Comparison of ENCODE assay signal across 16 cellular contexts in genomic region chr1:155069551-155070391, GRCh38. TPM values are rescaled to one million over a fixed set of nuclear protein-coding genes. Genes with fewer than 3 reads are reported as not detected.
DNase-seq lines count a peak whose midpoint lies in the region; ATAC-seq and TF ChIP-seq lines count a peak whose summit lies in the region.
"Had no signal": no experiment of that assay in that cellular context is flagged by ENCODE, and none has a peak within 500 bp of the region (broad histone marks: within the 10 kb centered on the region; RNA-seq: fewer than 3 reads in every experiment).

No MANE protein-coding gene starts in this region.

- no peak overlapping the region for H3K4me3 ChIP-seq in gastroesophageal sphincter

- no peak for TF ChIP-seq EP300 in gastroesophageal sphincter (IDR thresholded peaks at IDR 0.05)

- H3K9me3 Mint-ChIP-seq in glutamatergic neuron (ENCODE audit: unreplicated experiment): peaks cover 4% of the 10 kb centered on the region

- H3K4me1 ChIP-seq in gastroesophageal sphincter: peaks cover 0 to 26% (median 7%) of the 10 kb centered on the region in 3 donors

- ATAC-seq in Right ventricle myocardium inferior (no peak), left ventricle myocardium superior (no peak), gastroesophageal sphincter (no peak)

- TF ChIP-seq POLR2A in gastroesophageal sphincter (IDR thresholded peaks at IDR 0.05): no peak

- in situ Hi-C loops in GM13976 (cut with MboI; ENCODE audit: low sequenced_read_pairs, unreplicated experiment): loop anchor here (10.0 to 25.0 kb wide), 2 partner anchors 405 to 507 kb away; partner anchors contain the start of genes CHRNB2 and UBE2Q1

- H3K9me3 ChIP-seq in gastroesophageal sphincter: no peaks in the 10 kb centered on the region

- intact Hi-C loops in Right ventricle myocardium inferior (cut with DNase I): no loop called here
- intact Hi-C loops in left ventricle myocardium superior (cut with micrococcal nuclease): no loop called here

- no peaks in the 10 kb centered on the region for H3K36me3 Mint-ChIP-seq in glutamatergic neuron (ENCODE audit: unreplicated experiment)

- H3K27ac Mint-ChIP-seq in glutamatergic neuron (ENCODE audit: unreplicated experiment): no peak overlapping the region

- H3K27me3 Mint-ChIP-seq in glutamatergic neuron (ENCODE audit: unreplicated experiment): peaks cover 11% of the 10 kb centered on the region

- H3K27ac ChIP-seq in gastroesophageal sphincter: no peak overlapping the region
- H3K27ac ChIP-seq: brain microvascular endothelial cell had no signal

- no CpG with 5 or more reads among the region's 25 CpGs for WGBS in gastroesophageal sphincter (ENCODE audit: low coverage in 1 of 2), 2 donors

- peak; percentile 31 for DNase-seq in Right ventricle myocardium inferior (ENCODE audit: missing footprints)
- no peak for DNase-seq in left ventricle myocardium superior
- DNase-seq in NCI-H510A (lab: John Stamatoyannopoulos, UW): peak; percentile 44
- DNase-seq in glutamatergic neuron: no peak
- DNase-seq in GM13976 (ENCODE audit: low spot score): no peak
- DNase-seq in T-helper 9 cell: no peak
- DNase-seq in cerebellum (ENCODE audit: low spot score): no peak
- DNase-seq: activated CD8-positive, alpha-beta memory T cell treated with anti-CD3 and anti-CD28 coated beads, Interleukin-2, amount 50 U/mL, for 48 hours; brain microvascular endothelial cell; NK-92 treated with Interleukin-12 subunit alpha and Interleukin-12 subunit beta, amount 100 ng/mL, for 24 hours; stimulated activated CD4-positive, alpha-beta T cell treated with anti-CD3 and anti-CD28 coated beads, Interleukin-4, amount 100 ng/mL, for 1 hour; T-helper 2 cell had no signal

- H3K27me3 ChIP-seq in gastroesophageal sphincter: no peaks in the 10 kb centered on the region
- H3K27me3 ChIP-seq: brain microvascular endothelial cell had no signal

- peaks cover 22% of the 10 kb centered on the region for H3K4me1 Mint-ChIP-seq in glutamatergic neuron (ENCODE audit: low read depth, unreplicated experiment)

- peak overlapping the region; percentile 46 for H3K4me3 Mint-ChIP-seq in glutamatergic neuron (ENCODE audit: unreplicated experiment)

- no peak for TF ChIP-seq CTCF in glutamatergic neuron (IDR thresholded peaks at IDR 0.05; ENCODE audit: partially characterized antibody, unreplicated experiment)
- TF ChIP-seq CTCF in GM13976 (IDR thresholded peaks at IDR 0.05; ENCODE audit: borderline replicate concordance, control extremely low read depth, extremely low read depth, insufficient read depth, missing control alignments): no peak
- TF ChIP-seq CTCF in gastroesophageal sphincter (IDR thresholded peaks at IDR 0.05): no peak

- H3K36me3 ChIP-seq in gastroesophageal sphincter: peaks cover 0 to 9% of the 10 kb centered on the region in 2 donors

RNA-seq across cellular contexts. Expression of gene EFNA4, which starts 6.2 kb away (rescaled TPM):
- total RNA-seq in Right ventricle myocardium inferior (2.1 TPM), left ventricle myocardium superior (2.3 TPM), glutamatergic neuron (ENCODE audit: unreplicated experiment) (2.9 TPM), gastroesophageal sphincter (1 to 10 TPM in 3 of 4 donors, under 1 TPM in 1; 0.81 to 5.8 (median 2.3) TPM), cerebellum (3.9 TPM)

RNA-seq across cellular contexts. Expression of gene EFNA3, which starts 8.9 kb away (rescaled TPM):
- 1.1 TPM for total RNA-seq in Right ventricle myocardium inferior
- total RNA-seq in left ventricle myocardium superior: 1.1 TPM
- 14.6 TPM for total RNA-seq in glutamatergic neuron (ENCODE audit: unreplicated experiment)
- total RNA-seq in gastroesophageal sphincter: under 1 TPM in 2 of 4 donors, not detected in 2; 0.27 to 0.77 TPM
- total RNA-seq in cerebellum: 7.3 TPM

RNA-seq across cellular contexts. Expression of gene ADAM15, which starts 18.7 kb away (rescaled TPM):
- total RNA-seq in Right ventricle myocardium inferior (101 TPM), left ventricle myocardium superior (84.2 TPM), glutamatergic neuron (ENCODE audit: unreplicated experiment) (7.6 TPM), gastroesophageal sphincter (100 to 1,000 TPM in 2 of 4 donors, 10 to 100 TPM in 2; 65.4 to 115 (median 100.0) TPM), cerebellum (27.6 TPM)

RNA-seq across cellular contexts. Expression of gene DCST1, which starts 36.1 kb away (rescaled TPM):
- total RNA-seq in Right ventricle myocardium inferior (not detected), left ventricle myocardium superior (not detected), glutamatergic neuron (ENCODE audit: unreplicated experiment) (not detected), gastroesophageal sphincter (not detected), cerebellum (not detected)
- total RNA-seq: kidney epithelial cell, osteocyte, subcutaneous adipose tissue had no signal

RNA-seq across cellular contexts. Expression of gene DCST2, which starts 36.2 kb away (rescaled TPM):
- 0.35 TPM for total RNA-seq in Right ventricle myocardium inferior
- 0.37 TPM for total RNA-seq in left ventricle myocardium superior
- 0.64 TPM for total RNA-seq in glutamatergic neuron (ENCODE audit: unreplicated experiment)
- total RNA-seq in gastroesophageal sphincter: under 1 TPM in 2 of 4 donors, not detected in 2; 0.35 to 0.54 TPM
- not detected for total RNA-seq in cerebellum
- total RNA-seq: kidney epithelial cell had no signal

Comparison
In these comparisons a context has a peak if more than half of its experiments do, and no peak if none do; other contexts are left out.
1. DNase-seq: peak in Right ventricle myocardium inferior (single experiment) and NCI-H510A (single experiment); none in left ventricle myocardium superior (single experiment), glutamatergic neuron (single experiment), GM13976 (single experiment), T-helper 9 cell (single experiment) and cerebellum (single experiment).